ENCODE assay signal across 9 cellular contexts in genomic region chr6:105793132-105793531, GRCh38.
DNase-seq lines count a peak whose midpoint lies in the region; ATAC-seq, FAIRE-seq and TF ChIP-seq lines count a peak whose summit lies in the region.
"Had no signal": no experiment of that assay in that cellular context is flagged by ENCODE, and none has a peak within 500 bp of the region (broad histone marks: within the 10 kb centered on the region; RNA-seq: fewer than 3 reads in every experiment).

No MANE protein-coding gene starts in this region.

- H3K4me3 ChIP-seq in AG09309 (ENCODE audit: control insufficient read depth, low read depth, low read length): no peak overlapping the region
- H3K4me3 ChIP-seq in PC-3 (ENCODE audit: low read length): no peak overlapping the region

- ATAC-seq in GM18517 (IDR thresholded peaks at IDR 0.05; ENCODE audit: unreplicated experiment) (peak; percentile 38), PC-3 (no peak), esophagus mucosa (peak; percentile 45), GM21515 (IDR thresholded peaks at IDR 0.05; ENCODE audit: unreplicated experiment) (no peak), HG03196 (IDR thresholded peaks at IDR 0.05; ENCODE audit: unreplicated experiment) (no peak)

- H3K79me2 ChIP-seq in PC-3 (ENCODE audit: low read length): no peaks in the 10 kb centered on the region

- H3K36me3 ChIP-seq in PC-3 (ENCODE audit: low read depth, low read length): no peaks in the 10 kb centered on the region

- CTCF ChIA-PET in PC-3 (lab: Charles Lee): no interaction called here

- H3F3A ChIP-seq in PC-3 (ENCODE audit: low read length, unreplicated experiment): no peaks in the 10 kb centered on the region

- DNase-seq in AG09309 (ENCODE audit: low read depth) (no peak), PC-3 (peak; percentile 15), D721Med (ENCODE audit: insufficient read length, low spot score) (no peak), amniotic stem cell (lab: John Stamatoyannopoulos, UW) (no peak)

- H4K20me1 ChIP-seq in PC-3 (ENCODE audit: low read length): no peaks in the 10 kb centered on the region

- no peak overlapping the region for H3K9ac ChIP-seq in PC-3 (ENCODE audit: low read length)

- no peak overlapping the region for H3K4me2 ChIP-seq in PC-3 (ENCODE audit: low read length)

- H3K9me3 ChIP-seq in PC-3 (ENCODE audit: low read length): no peaks in the 10 kb centered on the region

- TF ChIP-seq CTCF in AG09309 (IDR thresholded peaks at IDR 0.05; ENCODE audit: control insufficient read depth, insufficient read depth, low read depth, low read length, missing control alignments) (peak; percentile 15), PC-3 (conservative IDR thresholded peaks at IDR 0.05; ENCODE audit: low read depth, low read length) (0 out of 2 replicates have a peak, but pooled peaks have one; percentile 13), D721Med (IDR thresholded peaks at IDR 0.05; ENCODE audit: insufficient read depth, missing control alignments) (no peak)

- no peaks in the 10 kb centered on the region for H3K9me2 ChIP-seq in PC-3 (replicated peaks; ENCODE audit: low read length)

- no TSS peak for BruUV-seq in PC-3 (replicated peaks; lab: Mats Ljungman, UMichigan)

- POLR2A ChIA-PET in PC-3 (lab: Charles Lee; ENCODE audit: unreplicated experiment): no interaction called here

- no peaks in the 10 kb centered on the region for H3K27me3 ChIP-seq in PC-3 (ENCODE audit: low read length)

- no peak overlapping the region for H2AFZ ChIP-seq in PC-3 (ENCODE audit: low read length)

- no peak for FAIRE-seq in D721Med (lab: Jason Lieb, UNC)
- FAIRE-seq: colon had no signal

- no peak overlapping the region for H3K27ac ChIP-seq in PC-3 (ENCODE audit: low read length)

- H3K4me1 ChIP-seq in PC-3 (ENCODE audit: insufficient read depth, low read length): peaks cover 37% of the 10 kb centered on the region

- intact Hi-C loops in PC-3 (cut with micrococcal nuclease): no loop called here

Comparison
In these comparisons a context has a peak if more than half of its experiments do, and no peak if none do; other contexts are left out.
1. ATAC-seq: peak in GM18517 (single experiment) and esophagus mucosa (single experiment); none in PC-3 (single experiment), GM21515 (single experiment) and HG03196 (single experiment).